ENCODE assay signal across 11 cellular contexts in genomic region chr1:38806090-38806489, GRCh38.
"Had no signal": no experiment of that assay in that cellular context is flagged by ENCODE, and none has a peak within 500 bp of the region (broad histone marks: within the 10 kb centered on the region; RNA-seq: fewer than 3 reads in every experiment).

No MANE protein-coding gene starts in this region.

- DNase-seq: GM23248, GOT3, H7, H9, HCEC 1CT, HFFc6 had no signal

- H3K27ac ChIP-seq: GM23248 had no signal

- H3K4me2 ChIP-seq: GM23338 had no signal

- H3K36me3 ChIP-seq: HAP-1 had no signal

- H3K4me3 ChIP-seq: GM23248, GM23338, HAP-1 had no signal

- H3K9ac ChIP-seq: GM23248 had no signal

- ATAC-seq: GM23338, HCT116 had no signal

- H2AFZ ChIP-seq: GM23248, GM23338 had no signal

- H3K9me3 ChIP-seq: HAP-1 had no signal

- FAIRE-seq: H1, H54 had no signal

- H3K4me1 ChIP-seq: HAP-1 had no signal
